20 cellular contexts compared by ENCODE assay signal in genomic region chr12:99287136-99287535, GRCh38.
"Had no signal": no experiment of that assay in that cellular context is flagged by ENCODE, and none has a peak within 500 bp of the region (broad histone marks: within the 10 kb centered on the region; RNA-seq: fewer than 3 reads in every experiment).

No MANE protein-coding gene starts in this region.

- H3K27me3 ChIP-seq: heart left ventricle, pancreas, stomach, transverse colon had no signal

- H3K4me3 Mint-ChIP-seq: natural killer cell treated with Interleukin-12 subunit alpha and Interleukin-12 subunit beta and Interleukin-15 and Interleukin-18, amount 100 ng/mL, for 72 hours had no signal

- H3K27me3 Mint-ChIP-seq: natural killer cell treated with Interleukin-12 subunit alpha and Interleukin-12 subunit beta and Interleukin-15 and Interleukin-18, amount 100 ng/mL, for 72 hours; progenitor cell of endocrine pancreas had no signal

- H3K4me3 ChIP-seq: coronary artery, heart left ventricle, pancreas, stomach, thoracic aorta, transverse colon had no signal

- ATAC-seq: heart left ventricle; left lobe of liver; natural killer cell treated with Interleukin-12 subunit alpha and Interleukin-12 subunit beta and Interleukin-15 and Interleukin-18, amount 100 ng/mL, for 72 hours; pancreas; right cardiac atrium had no signal

- H3K9me3 ChIP-seq: pancreas had no signal

- H3K27ac Mint-ChIP-seq: natural killer cell treated with Interleukin-12 subunit alpha and Interleukin-12 subunit beta and Interleukin-15 and Interleukin-18, amount 100 ng/mL, for 72 hours; progenitor cell of endocrine pancreas had no signal

- H3K36me3 ChIP-seq: heart left ventricle, pancreas, stomach, thoracic aorta, transverse colon had no signal

- H3K27ac ChIP-seq: coronary artery, heart left ventricle, pancreas, stomach, thoracic aorta, transverse colon had no signal

- DNase-seq: effector CD4-positive, alpha-beta T cell; heart left ventricle; hippocampal formation; islet precursor cell; mammary epithelial cell; midbrain; occipital lobe; pancreas; right cardiac atrium; small intestine; stimulated activated CD4-positive, alpha-beta T cell treated with anti-CD3 and anti-CD28 coated beads, Interleukin-12 subunit alpha, Interleukin-12 subunit beta, amount 100 ng/mL, for 4 hours; stimulated activated naive CD4-positive, alpha-beta T cell; stomach; substantia nigra; transverse colon had no signal

- H3K4me1 ChIP-seq: heart left ventricle, pancreas, stomach, transverse colon had no signal
